13 cellular contexts compared by ENCODE assay signal in the genomic region with DNA sequence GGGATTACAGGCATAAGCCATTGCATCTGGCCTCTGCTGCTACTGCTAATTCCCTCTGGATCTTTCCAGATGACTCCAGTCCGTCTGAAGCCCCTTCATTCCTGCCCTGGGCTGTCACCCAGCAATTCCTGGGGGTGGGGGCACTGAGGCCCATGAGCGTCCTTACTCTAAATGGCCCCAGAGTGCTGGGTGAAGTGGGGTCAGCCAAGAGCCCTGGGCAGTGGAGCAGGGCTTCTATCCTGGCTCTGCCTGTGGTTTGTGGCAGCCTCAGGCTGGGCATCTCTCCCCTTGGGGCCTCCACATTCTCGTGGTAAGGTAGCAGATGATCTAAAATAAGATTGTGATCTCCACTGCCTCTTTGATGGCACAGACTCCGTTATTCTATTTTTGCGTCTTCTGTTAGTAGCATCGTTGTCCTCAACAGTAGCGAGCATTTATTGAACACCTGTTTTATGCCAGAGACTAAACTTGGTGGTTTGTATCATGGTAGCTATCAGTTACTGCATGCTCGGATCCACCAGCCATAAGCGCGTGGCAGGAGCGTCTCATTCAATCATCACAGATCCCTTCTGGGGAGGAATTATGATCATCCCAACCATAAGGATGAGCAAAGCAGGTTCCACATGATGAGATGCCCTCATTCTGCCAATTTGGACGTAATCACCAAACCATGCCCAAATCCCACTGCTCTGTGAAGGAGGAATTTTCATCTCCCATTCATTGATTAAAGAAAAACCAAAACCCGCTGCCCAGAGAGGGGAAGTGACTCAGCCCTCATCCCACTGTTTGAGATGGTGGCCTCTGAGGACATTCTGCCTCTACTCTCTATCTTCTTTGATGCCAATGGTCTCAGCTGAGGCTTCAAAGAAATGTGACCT. TPM values are rescaled to one million over a fixed set of nuclear protein-coding genes. Genes with fewer than 3 reads are reported as not detected.
DNase-seq lines count a peak whose midpoint lies in the region; ATAC-seq, FAIRE-seq and TF ChIP-seq lines count a peak whose summit lies in the region.
"Had no signal": no experiment of that assay in that cellular context is flagged by ENCODE, and none has a peak within 500 bp of the region (broad histone marks: within the 10 kb centered on the region; RNA-seq: fewer than 3 reads in every experiment).

No MANE protein-coding gene starts in this region.

- intact Hi-C loops in K562 (cut with micrococcal nuclease) (no loop called here), mucosa of descending colon (cut with DNase I, micrococcal nuclease) (no loop called here)

- H3K27ac ChIP-seq in K562 (ENCODE audit: extremely low read depth, low read depth, low read length): 0 out of 3 replicates have a peak overlapping the region, but pooled peaks have one; percentile 44
- peak overlapping the region; percentile 76 for H3K27ac ChIP-seq in thymus (ENCODE audit: low read depth)

- peaks cover 28% of the 10 kb centered on the region for H3K4me1 ChIP-seq in Loucy (ENCODE audit: insufficient read depth, low read length, poor library complexity, severe bottlenecking)
- peaks cover 40 to 43% of the 10 kb centered on the region in 2 experiments for H3K4me1 ChIP-seq in K562 (replicated peaks in 1 of 2; ENCODE audit: control insufficient read depth in 2 of 2, insufficient read depth in 2 of 2, low read length in 2 of 2)
- H3K4me1 ChIP-seq in thymus (ENCODE audit: control insufficient read depth, insufficient read depth, low read length): peaks cover 83% of the 10 kb centered on the region
- peaks cover 20% of the 10 kb centered on the region for H3K4me1 ChIP-seq in mucosa of descending colon (ENCODE audit: low read depth)

- no peak for TF ChIP-seq EP300 in K562 (IDR thresholded peaks at IDR 0.05; ENCODE audit: low read length)

- no peak for FAIRE-seq in K562 (lab: Jason Lieb, UNC)

- H3F3A ChIP-seq in Loucy (ENCODE audit: low read depth): no peaks in the 10 kb centered on the region

- in situ Hi-C loops in K562 (cut with MboI): no loop called here

- 80% methylated on average over 13 of the region's 13 CpGs for WGBS in K562 (ENCODE audit: insufficient coverage, low coverage, missing lambda C conversion rate)
- 26% methylated on average over 13 of the region's 13 CpGs for WGBS in thymus

- H3K27me3 ChIP-seq in Loucy (ENCODE audit: insufficient read depth, low read length, poor library complexity, severe bottlenecking): no peaks in the 10 kb centered on the region
- H3K27me3 ChIP-seq in K562 (ENCODE audit: control insufficient read depth in 2 of 2, insufficient read depth in 2 of 2, low read length in 2 of 2): no peaks in the 10 kb centered on the region
- no peaks in the 10 kb centered on the region for H3K27me3 ChIP-seq in thymus (ENCODE audit: control insufficient read depth, insufficient read depth)

- no TSS peak for BruUV-seq in K562 (replicated peaks; lab: Mats Ljungman, UMichigan)

- TF ChIP-seq RAD21 in K562 (CRISPR knock-in tag; conservative IDR thresholded peaks at IDR 0.05 in 1 of 2, IDR thresholded peaks at IDR 0.05 in 1 of 2): no peak

- H3K9ac ChIP-seq in Loucy (ENCODE audit: low read depth, low read length, poor library complexity, severe bottlenecking) (peak overlapping the region; percentile 18), K562 (ENCODE audit: insufficient read depth in 1 of 2, low read depth in 2 of 2, low read length in 2 of 2) (0 out of 4 replicates have a peak overlapping the region, but pooled peaks of 1 of the 2 experiments have one; percentile 30)

- TF ChIP-seq CTCF in Loucy (conservative IDR thresholded peaks at IDR 0.05; ENCODE audit: low read length) (no peak), K562 (IDR thresholded peaks at IDR 0.05 in 2 of 3, conservative IDR thresholded peaks at IDR 0.05 in 1 of 3; ENCODE audit: insufficient read depth in 2 of 3, low read depth in 1 of 3, low read length in 3 of 3) (no peak), mucosa of descending colon (IDR thresholded peaks at IDR 0.05) (no peak)

- H3K4me2 ChIP-seq in Loucy (ENCODE audit: low read depth, low read length, poor library complexity, severe bottlenecking) (peak overlapping the region; percentile 31), K562 (ENCODE audit: insufficient read depth, low read length) (no peak overlapping the region)

- H3K36me3 ChIP-seq in Loucy (ENCODE audit: insufficient read depth, low read length): no peaks in the 10 kb centered on the region
- no peaks in the 10 kb centered on the region for H3K36me3 ChIP-seq in K562 (ENCODE audit: control insufficient read depth, insufficient read depth, low read length)
- H3K36me3 ChIP-seq in thymus (ENCODE audit: control insufficient read depth, insufficient read depth): no peaks in the 10 kb centered on the region
- no peaks in the 10 kb centered on the region for H3K36me3 ChIP-seq in mucosa of descending colon (ENCODE audit: low read depth)

- H3K9me1 ChIP-seq in K562 (ENCODE audit: control insufficient read depth, insufficient read depth, low read length): no peaks in the 10 kb centered on the region

- H4K20me1 ChIP-seq in Loucy (ENCODE audit: insufficient read depth, low read length, poor library complexity, severe bottlenecking): no peaks in the 10 kb centered on the region
- no peaks in the 10 kb centered on the region for H4K20me1 ChIP-seq in K562 (replicated peaks; ENCODE audit: control insufficient read depth, insufficient read depth, low read length)

- DNase-seq in K562 (ENCODE audit: extremely low read depth in 1 of 4, low spot score in 3 of 4) (no peak), myocyte (ENCODE audit: low read depth) (peak; percentile 97), AG20443 (ENCODE audit: low spot score) (no peak), MV-4-11 (lab: John Stamatoyannopoulos, UW) (no peak), mucosa of descending colon (no peak)
- DNase-seq: anterior cingulate cortex; CD8-positive, alpha-beta T cell; GDM1; NCI-H1436; NCI-H510A had no signal

- no peaks in the 10 kb centered on the region for H3K9me3 ChIP-seq in Loucy (ENCODE audit: insufficient read depth, low read depth, low read length)
- no peaks in the 10 kb centered on the region for H3K9me3 ChIP-seq in K562 (replicated peaks; ENCODE audit: control insufficient read depth, insufficient read depth, low read depth, low read length)
- no peaks in the 10 kb centered on the region for H3K9me3 ChIP-seq in thymus (ENCODE audit: control insufficient read depth)
- no peaks in the 10 kb centered on the region for H3K9me3 ChIP-seq in mucosa of descending colon

- POLR2A ChIA-PET in K562 (lab: Yijun Ruan, JAX): interaction anchor here (0.9 to 1.8 kb wide), 3 partner anchors 17 to 22 kb away, joined by 3 to 13 read pairs (median 4); a partner anchor contains a TSS

- CTCF ChIA-PET in K562 (lab: Yijun Ruan, JAX; ENCODE audit: low intra/inter-chr PET ratio): no interaction called here

- H2AFZ ChIP-seq in Loucy (ENCODE audit: low read length) (no peak overlapping the region), K562 (ENCODE audit: low read depth, low read length) (peak overlapping the region; percentile 87)

- no peak for TF ChIP-seq POLR2A in K562 (conservative IDR thresholded peaks at IDR 0.05)

- ATAC-seq in K562 (no peak), GM21423 (IDR thresholded peaks at IDR 0.05; ENCODE audit: unreplicated experiment) (no peak), mucosa of descending colon (no peak)
- ATAC-seq: CD8-positive, alpha-beta T cell had no signal

- H3K79me2 ChIP-seq in Loucy (ENCODE audit: insufficient read depth, low read length) (no peaks in the 10 kb centered on the region), K562 (ENCODE audit: control insufficient read depth, insufficient read depth, low read length) (no peaks in the 10 kb centered on the region)

- H3K4me3 ChIP-seq in Loucy (ENCODE audit: low read length, poor library complexity, severe bottlenecking) (no peak overlapping the region), K562 (no peak overlapping the region), thymus (ENCODE audit: low read length) (no peak overlapping the region), mucosa of descending colon (no peak overlapping the region)

- no peaks in the 10 kb centered on the region for H3K9me2 ChIP-seq in Loucy (replicated peaks; ENCODE audit: low read depth, low read length)

RNA-seq across cellular contexts. Expression of a gene that starts 21.9 kb away (rescaled TPM):
- 11.5 and 24.3 TPM in 2 replicates for total RNA-seq in K562 (2011; cell fraction: chromatin; rRNA removed; ENCODE audit: low replicate concordance)
- total RNA-seq in K562 (2011; cell fraction: nucleolus; rRNA removed): 32.5 and 33.0 TPM in 2 replicates
- 17.9 and 22.4 TPM in 2 replicates for total RNA-seq in K562 (2011; cell fraction: nucleoplasm; rRNA removed)
- total RNA-seq in K562 (2014; rRNA removed) (12.8 and 18.9 TPM in 2 replicates), K562 (2014; rRNA removed; fragmentation: Illumina TruSeq; extraction: Trizol) (5.0 and 7.3 TPM in 2 replicates), K562 (2015; rRNA removed; fragmentation: Illumina TruSeq; extraction: Trizol) (4.4 and 4.8 TPM in 2 replicates), K562 (2021) (14.2 and 17.1 TPM in 2 replicates), myocyte (78.1 and 127 TPM in 2 replicates), mucosa of descending colon (100 to 1,000 TPM in 2 of 3 donors, 10 to 100 TPM in 1; 90.9 to 233 (median 137) TPM)
- polyA plus RNA-seq in K562 (2011; rRNA removed) (12.6 and 13.3 TPM in 2 replicates), K562 (2014; fragmentation: Illumina TruSeq; extraction: Trizol) (8.0 and 8.5 TPM in 2 replicates), K562 (2014; fragmentation: Nextera tagmentation; extraction: Ambion mirVana) (1 to 10 TPM; 2.1 to 3.0 TPM), K562 (2014; rRNA removed) (10.1 and 14.1 TPM in 2 replicates), thymus (272 TPM)
- polyA plus RNA-seq in K562 (2011; cell fraction: cytosol; rRNA removed): 16.2 and 25.8 TPM in 2 replicates
- polyA plus RNA-seq in K562 (2011; cell fraction: nucleus; rRNA removed): 26.5 and 30.4 TPM in 2 replicates
- polyA plus RNA-seq in K562 (2012): 8.3 and 11.4 TPM in 2 replicates
- 13.6 and 20.8 TPM in 2 replicates for polyA minus RNA-seq in K562 (2011; rRNA and poly(A)+ RNA removed)
- polyA minus RNA-seq in K562 (2011; cell fraction: cytosol; rRNA and poly(A)+ RNA removed): 13.5 and 14.0 TPM in 2 replicates
- polyA minus RNA-seq in K562 (2011; cell fraction: nucleus; rRNA and poly(A)+ RNA removed): 23.3 and 31.2 TPM in 2 replicates
- 62.7 TPM for polyA plus RNA-seq in myocyte (2012)

RNA-seq across cellular contexts. Expression of a gene that starts 41.1 kb away (rescaled TPM):
- 94.3 and 160 TPM in 2 replicates for total RNA-seq in K562 (2011; cell fraction: chromatin; rRNA removed; ENCODE audit: low replicate concordance)
- 81.7 and 85.4 TPM in 2 replicates for total RNA-seq in K562 (2011; cell fraction: nucleolus; rRNA removed)
- 98.5 and 147 TPM in 2 replicates for total RNA-seq in K562 (2011; cell fraction: nucleoplasm; rRNA removed)
- total RNA-seq in K562 (2014; rRNA removed): 20.9 and 38.1 TPM in 2 replicates
- 33.5 and 38.8 TPM in 2 replicates for total RNA-seq in K562 (2014; rRNA removed; fragmentation: Illumina TruSeq; extraction: Trizol)
- 41.9 and 42.5 TPM in 2 replicates for total RNA-seq in K562 (2015; rRNA removed; fragmentation: Illumina TruSeq; extraction: Trizol)
- total RNA-seq in K562 (2021): 48.0 and 51.3 TPM in 2 replicates
- 36.4 and 39.2 TPM in 2 replicates for polyA plus RNA-seq in K562 (2011; rRNA removed)
- polyA plus RNA-seq in K562 (2011; cell fraction: cytosol; rRNA removed): 59.9 and 75.2 TPM in 2 replicates
- polyA plus RNA-seq in K562 (2011; cell fraction: nucleus; rRNA removed): 37.4 and 51.3 TPM in 2 replicates
- 49.8 and 50.4 TPM in 2 replicates for polyA plus RNA-seq in K562 (2012)
- 58.0 and 68.4 TPM in 2 replicates for polyA plus RNA-seq in K562 (2014; fragmentation: Illumina TruSeq; extraction: Trizol)
- polyA plus RNA-seq in K562 (2014; fragmentation: Nextera tagmentation; extraction: Ambion mirVana): 10 to 100 TPM in 1 of 2 experiments, 1 to 10 TPM in 1; 5.5 to 11.7 TPM
- 32.9 and 45.5 TPM in 2 replicates for polyA plus RNA-seq in K562 (2014; rRNA removed)
- polyA minus RNA-seq in K562 (2011; rRNA and poly(A)+ RNA removed): 42.0 and 52.9 TPM in 2 replicates
- 26.8 and 27.7 TPM in 2 replicates for polyA minus RNA-seq in K562 (2011; cell fraction: cytosol; rRNA and poly(A)+ RNA removed)
- 19.5 and 22.5 TPM in 2 replicates for polyA minus RNA-seq in K562 (2011; cell fraction: nucleus; rRNA and poly(A)+ RNA removed)
- total RNA-seq in myocyte: 97.8 and 120 TPM in 2 replicates
- 196 TPM for polyA plus RNA-seq in myocyte (2012)
- polyA plus RNA-seq in thymus: 69.2 TPM
- 100 to 1,000 TPM; 153 to 222 (median 199) TPM for total RNA-seq in mucosa of descending colon
